ENCODE assay signal across 12 cellular contexts in genomic region chr3:29347412-29347811, GRCh38.
"Had no signal": no experiment of that assay in that cellular context is flagged by ENCODE, and none has a peak within 500 bp of the region (broad histone marks: within the 10 kb centered on the region; RNA-seq: fewer than 3 reads in every experiment).

No MANE protein-coding gene starts in this region.

- H3K27ac ChIP-seq: dorsolateral prefrontal cortex, foreskin keratinocyte, stomach had no signal

- DNase-seq: activated B cell treated with CpG ODN at 0.5 μM for 24 hours; activated CD4-positive, alpha-beta T cell treated with anti-CD3 and anti-CD28 coated beads, Interleukin-2, amount 50 U/mL, for 1 hour; amniotic stem cell; dorsolateral prefrontal cortex; foreskin keratinocyte; immature natural killer cell; mucosa of descending colon; naive thymus-derived CD8-positive, alpha-beta T cell; stomach; T-helper 17 cell had no signal

- H3K36me3 ChIP-seq: stomach had no signal

- H3K9me3 ChIP-seq: mucosa of descending colon, stomach had no signal

- H3K4me3 ChIP-seq: dorsolateral prefrontal cortex, lung, mucosa of descending colon, stomach had no signal

- H3K4me1 ChIP-seq: foreskin keratinocyte, stomach had no signal

- H3K27me3 ChIP-seq: dorsolateral prefrontal cortex, foreskin keratinocyte, stomach had no signal

- ATAC-seq: esophagus mucosa; foreskin keratinocyte; mucosa of descending colon; naive thymus-derived CD8-positive, alpha-beta T cell; T-helper 17 cell had no signal
